ENCODE assay signal across 22 cellular contexts in the genomic region with DNA sequence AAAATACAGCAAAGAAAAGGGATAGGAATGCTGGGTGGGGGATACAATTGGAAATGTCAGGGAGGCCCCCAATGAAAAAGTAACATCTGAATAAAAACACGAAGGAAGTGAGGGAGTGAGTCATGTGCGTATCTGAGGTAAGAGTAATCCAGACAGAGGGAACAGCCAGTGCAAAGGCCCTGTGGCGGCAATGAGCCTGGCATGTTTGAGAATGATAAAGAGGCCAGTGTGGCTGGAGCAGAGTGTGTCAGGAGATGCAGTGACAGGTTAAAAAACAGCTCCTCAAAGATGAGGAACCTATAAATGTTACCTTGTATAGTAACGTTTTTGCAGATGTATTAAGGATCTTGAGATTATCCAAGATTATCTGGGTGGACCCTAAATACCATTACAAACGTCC. TPM values are rescaled to one million over a fixed set of nuclear protein-coding genes. Genes with fewer than 3 reads are reported as not detected.
DNase-seq lines count a peak whose midpoint lies in the region; ATAC-seq lines count a peak whose summit lies in the region.
"Had no signal": no experiment of that assay in that cellular context is flagged by ENCODE, and none has a peak within 500 bp of the region (broad histone marks: within the 10 kb centered on the region; RNA-seq: fewer than 3 reads in every experiment).

No MANE protein-coding gene starts in this region.

- H3K4me1 ChIP-seq in CD4-positive, CD25-positive, alpha-beta regulatory T cell (ENCODE audit: control insufficient read depth, insufficient read depth, low read length, poor library complexity, severe bottlenecking), result peaks cover 31% of the 10 kb centered on the region
- H3K4me1 ChIP-seq in rectal smooth muscle tissue (ENCODE audit: control insufficient read depth, insufficient read depth, low read length), result peaks cover 55% of the 10 kb centered on the region

- peak overlapping the region; percentile 82 to 90 (median 90) for H3K27ac Mint-ChIP-seq in CD4-positive, CD25-positive, alpha-beta regulatory T cell
- H3K27ac Mint-ChIP-seq in T-cell, result peak overlapping the region; percentile 5 to 58
- peak overlapping the region; percentile 79 to 90 for H3K27ac Mint-ChIP-seq in effector memory CD8-positive, alpha-beta T cell
- H3K27ac Mint-ChIP-seq: activated CD8-positive, alpha-beta memory T cell treated with anti-CD3 and anti-CD28 coated beads, Interleukin-2, amount 10 ng/mL, durations not matched to agents 7 days and 5 days had no signal

- CTCF ChIA-PET in T-cell (lab: Charles Lee), result interaction anchor here in 1 of 2 donors (0.6 kb wide), 1 partner anchor 61 kb away, joined by 6 read pairs; no protein-coding TSS in a partner anchor

- H3K27me3 Mint-ChIP-seq in CD4-positive, CD25-positive, alpha-beta regulatory T cell, result no peaks in the 10 kb centered on the region
- H3K27me3 Mint-ChIP-seq in T-cell, result no peaks in the 10 kb centered on the region
- H3K27me3 Mint-ChIP-seq in effector memory CD8-positive, alpha-beta T cell, result no peaks in the 10 kb centered on the region
- H3K27me3 Mint-ChIP-seq: activated CD8-positive, alpha-beta memory T cell treated with anti-CD3 and anti-CD28 coated beads, Interleukin-2, amount 10 ng/mL, durations not matched to agents 7 days and 5 days had no signal

- H3K27ac ChIP-seq in CD4-positive, CD25-positive, alpha-beta regulatory T cell (ENCODE audit: insufficient read depth, low read length, poor library complexity, severe bottlenecking), result no peak overlapping the region
- H3K27ac ChIP-seq in rectal smooth muscle tissue (ENCODE audit: low read depth, low read length), result peak overlapping the region; percentile 65
- H3K27ac ChIP-seq: GM23248, KMS-11, suprapubic skin had no signal

- peaks cover 27% of the 10 kb centered on the region for H3K36me3 Mint-ChIP-seq in CD4-positive, CD25-positive, alpha-beta regulatory T cell
- H3K36me3 Mint-ChIP-seq in T-cell, result peaks cover 47% of the 10 kb centered on the region
- H3K36me3 Mint-ChIP-seq in effector memory CD8-positive, alpha-beta T cell (ENCODE audit: insufficient read depth), result peaks cover 67% of the 10 kb centered on the region

- ATAC-seq in CD4-positive, CD25-positive, alpha-beta regulatory T cell (ENCODE audit: low read depth in 2 of 2), result no peak
- no peak for ATAC-seq in T-cell (replicated peaks in 1 of 4)
- no peak for ATAC-seq in effector memory CD8-positive, alpha-beta T cell (replicated peaks)
- ATAC-seq: activated CD8-positive, alpha-beta memory T cell treated with anti-CD3 and anti-CD28 coated beads, Interleukin-2, amount 10 ng/mL, durations not matched to agents 7 days and 5 days; heart left ventricle; Panc1 had no signal

- no peaks in the 10 kb centered on the region for H3K27me3 ChIP-seq in CD4-positive, CD25-positive, alpha-beta regulatory T cell (ENCODE audit: control insufficient read depth, insufficient read depth, low read length)
- H3K27me3 ChIP-seq in rectal smooth muscle tissue (ENCODE audit: control insufficient read depth, insufficient read depth, low read length), result no peaks in the 10 kb centered on the region
- H3K27me3 ChIP-seq: heart left ventricle, suprapubic skin had no signal

- H3K4me3 ChIP-seq in CD4-positive, CD25-positive, alpha-beta regulatory T cell (ENCODE audit: low read depth, low read length), result no peak overlapping the region
- H3K4me3 ChIP-seq in rectal smooth muscle tissue (ENCODE audit: low read length), result no peak overlapping the region
- H3K4me3 ChIP-seq: GM23248, heart left ventricle, suprapubic skin had no signal

- no peaks in the 10 kb centered on the region for H3K9me3 ChIP-seq in CD4-positive, CD25-positive, alpha-beta regulatory T cell (ENCODE audit: control insufficient read depth in 2 of 2, low read length in 2 of 2)
- H3K9me3 ChIP-seq: heart left ventricle, suprapubic skin had no signal

- H3K36me3 ChIP-seq in CD4-positive, CD25-positive, alpha-beta regulatory T cell (ENCODE audit: control insufficient read depth, insufficient read depth, low read length), result peaks cover 86% of the 10 kb centered on the region
- peaks cover 4% of the 10 kb centered on the region for H3K36me3 ChIP-seq in rectal smooth muscle tissue (ENCODE audit: control insufficient read depth, insufficient read depth, low read length)

- H3K4me1 Mint-ChIP-seq in CD4-positive, CD25-positive, alpha-beta regulatory T cell, result peaks cover 13 to 72% (median 32%) of the 10 kb centered on the region in 4 donors
- H3K4me1 Mint-ChIP-seq in T-cell, result peaks cover 31 to 64% (median 61%) of the 10 kb centered on the region in 3 donors
- peaks cover 46 to 53% of the 10 kb centered on the region in 2 donors for H3K4me1 Mint-ChIP-seq in effector memory CD8-positive, alpha-beta T cell (ENCODE audit: low read depth in 2 of 2)

- DNase-seq in CD4-positive, CD25-positive, alpha-beta regulatory T cell, result no peak
- no peak for DNase-seq in T-cell
- DNase-seq in effector memory CD8-positive, alpha-beta T cell, result no peak
- DNase-seq in COLO668 (lab: John Stamatoyannopoulos, UW; ENCODE audit: unreplicated experiment), result no peak
- no peak for DNase-seq in Kasumi-1 (lab: John Stamatoyannopoulos, UW)
- no peak for DNase-seq in DMS79 treated with DMSO at 0.1 percent for 48 hours (lab: John Stamatoyannopoulos, UW)
- DNase-seq: activated CD4-positive, alpha-beta T cell treated with anti-CD3 and anti-CD28 coated beads for 4 hours; activated CD8-positive, alpha-beta memory T cell treated with anti-CD3 and anti-CD28 coated beads, Interleukin-2, amount 10 ng/mL, durations not matched to agents 7 days and 5 days; cerebellar nuclear complex; GF-D8; GM23248; heart left ventricle; mesenchymal stem cell; NCI-H146; NCI-H2171; NCI-H524; SIG-M5 had no signal

- H3K9me3 Mint-ChIP-seq in CD4-positive, CD25-positive, alpha-beta regulatory T cell, result no peaks in the 10 kb centered on the region
- no peaks in the 10 kb centered on the region for H3K9me3 Mint-ChIP-seq in T-cell
- H3K9me3 Mint-ChIP-seq in effector memory CD8-positive, alpha-beta T cell, result no peaks in the 10 kb centered on the region
- H3K9me3 Mint-ChIP-seq: activated T-helper 2 cell treated with anti-CD3 and anti-CD28 coated beads, Interferon-gamma antibody, Interleukin-2, Interleukin-4, amounts not matched to agents 10 μg/mL and 5 μg/mL and 100 μg/mL, durations not matched to agents 14 hours and 24 hours and 36 hours had no signal

- H3K4me3 Mint-ChIP-seq in CD4-positive, CD25-positive, alpha-beta regulatory T cell, result peak overlapping the region in 1 of 4 donors; percentile 24
- no peak overlapping the region for H3K4me3 Mint-ChIP-seq in T-cell
- H3K4me3 Mint-ChIP-seq in effector memory CD8-positive, alpha-beta T cell, result no peak overlapping the region
- H3K4me3 Mint-ChIP-seq: activated CD8-positive, alpha-beta memory T cell treated with anti-CD3 and anti-CD28 coated beads, Interleukin-2, amount 10 ng/mL, durations not matched to agents 7 days and 5 days had no signal

- H3K9ac ChIP-seq in rectal smooth muscle tissue (ENCODE audit: low read length), result no peak overlapping the region
- H3K9ac ChIP-seq: GM23248, KMS-11 had no signal

- POLR2A ChIA-PET in T-cell (lab: Charles Lee), result no interaction called here

RNA-seq across cellular contexts. Expression of a gene that starts 17.7 kb away (rescaled TPM):
- 51.8 TPM for total RNA-seq in CD4-positive, CD25-positive, alpha-beta regulatory T cell
- polyA plus RNA-seq in CD4-positive, CD25-positive, alpha-beta regulatory T cell, result 10 to 100 TPM; 28.2 to 38.8 (median 34.1) TPM
- total RNA-seq in T-cell, result 10 to 100 TPM; 40.5 to 57.1 (median 42.8) TPM

RNA-seq across cellular contexts. Expression of a gene that starts 38.5 kb away (rescaled TPM):
- total RNA-seq in CD4-positive, CD25-positive, alpha-beta regulatory T cell, result 83.3 TPM
- 10 to 100 TPM; 49.0 to 67.4 (median 64.7) TPM for polyA plus RNA-seq in CD4-positive, CD25-positive, alpha-beta regulatory T cell
- total RNA-seq in T-cell, result 100 to 1,000 TPM in 2 of 5 donors, 10 to 100 TPM in 3; 71.9 to 105 (median 99.1) TPM

RNA-seq across cellular contexts. Expression of a gene that starts 47.6 kb away (rescaled TPM):
- 66.3 TPM for total RNA-seq in CD4-positive, CD25-positive, alpha-beta regulatory T cell
- 100 to 1,000 TPM in 2 of 4 donors, 10 to 100 TPM in 2; 76.4 to 123 (median 106) TPM for polyA plus RNA-seq in CD4-positive, CD25-positive, alpha-beta regulatory T cell
- total RNA-seq in T-cell, result 10 to 100 TPM; 67.1 to 80.4 (median 71.5) TPM

Comparison
In these comparisons a context has a peak if more than half of its experiments do, and no peak if none do; other contexts are left out.
1. H3K27ac Mint-ChIP-seq: peak in every context shown above with its lines; median percentile 90 in CD4-positive, CD25-positive, alpha-beta regulatory T cell; 84 in effector memory CD8-positive, alpha-beta T cell; 32 in T-cell.